Comparison of ENCODE assay signal across 10 cellular contexts in genomic region chr6:39451831-39452230, GRCh38.
A peak's percentile ranks its signal among the peaks of the same experiment; 100 is the strongest.
DNase-seq lines count a peak whose midpoint lies in the region; ATAC-seq, FAIRE-seq and TF ChIP-seq lines count a peak whose summit lies in the region.
"Had no signal": no experiment of that assay in that cellular context is flagged by ENCODE, and none has a peak within 500 bp of the region (broad histone marks: within the 10 kb centered on the region; RNA-seq: fewer than 3 reads in every experiment).

No MANE protein-coding gene starts in this region.

- H3K4me2 ChIP-seq in astrocyte (ENCODE audit: low read length) = peak overlapping the region; percentile 27
- H3K4me2 ChIP-seq in HepG2 (ENCODE audit: low read depth, low read length) = no peak overlapping the region

- H3K27ac Mint-ChIP-seq in astrocyte (ENCODE audit: unreplicated experiment) = no peak overlapping the region

- TF ChIP-seq RAD21 in HepG2 (CRISPR knock-in tag; IDR thresholded peaks at IDR 0.05) = no peak

- H3K4me1 ChIP-seq in astrocyte (ENCODE audit: insufficient read depth, low read length) (peaks cover 12% of the 10 kb centered on the region), HepG2 (ENCODE audit: insufficient read depth, low read length) (no peaks in the 10 kb centered on the region)

- TF ChIP-seq CTCF in astrocyte (IDR thresholded peaks at IDR 0.05; ENCODE audit: insufficient read depth, low read depth, low read length) = peak; percentile 41
- peak; percentile 14; the same call in 1 of the 2 replicates for TF ChIP-seq CTCF in HepG2 (CRISPR knock-in tag; IDR thresholded peaks at IDR 0.05)

- H3K36me3 ChIP-seq in H7 (replicated peaks; ENCODE audit: control insufficient read depth, insufficient read depth, low read length) = no peaks in the 10 kb centered on the region
- H3K36me3 ChIP-seq in astrocyte (ENCODE audit: insufficient read depth, low read length) = no peaks in the 10 kb centered on the region
- H3K36me3 ChIP-seq in HepG2 (replicated peaks in 1 of 2; ENCODE audit: control insufficient read depth in 1 of 2, insufficient read depth in 2 of 2, low read length in 2 of 2) = no peaks in the 10 kb centered on the region

- peaks cover 18% of the 10 kb centered on the region for H3K4me1 Mint-ChIP-seq in astrocyte (ENCODE audit: low read depth, unreplicated experiment)

- H3K9me3 Mint-ChIP-seq in astrocyte (ENCODE audit: unreplicated experiment) = peaks cover 4% of the 10 kb centered on the region

- H3K9ac ChIP-seq in astrocyte (ENCODE audit: low read length) (no peak overlapping the region), HepG2 (ENCODE audit: insufficient read depth, low read depth, low read length) (no peak overlapping the region)

- no peaks in the 10 kb centered on the region for H4K20me1 ChIP-seq in astrocyte (ENCODE audit: insufficient read depth, low read length)
- no peaks in the 10 kb centered on the region for H4K20me1 ChIP-seq in HepG2 (ENCODE audit: insufficient read depth, low read length)

- H3K79me2 ChIP-seq in astrocyte (ENCODE audit: insufficient read depth, low read length) (no peaks in the 10 kb centered on the region), HepG2 (ENCODE audit: insufficient read depth, low read length) (no peaks in the 10 kb centered on the region)

- H3K27me3 Mint-ChIP-seq in astrocyte (ENCODE audit: low read depth, unreplicated experiment) = peaks cover 6% of the 10 kb centered on the region

- no TSS peak for BruUV-seq in HepG2 (replicated peaks; lab: Mats Ljungman, UMichigan)

- 0% methylated on average over 2 of the region's 2 CpGs for WGBS in HepG2 (ENCODE audit: low lambda C conversion rate)

- no peak overlapping the region for H3K4me3 Mint-ChIP-seq in astrocyte (ENCODE audit: unreplicated experiment)

- H2AFZ ChIP-seq in astrocyte (ENCODE audit: low read depth, low read length) (no peak overlapping the region), HepG2 (ENCODE audit: low read length) (no peak overlapping the region)

- H3K27ac ChIP-seq in astrocyte (ENCODE audit: low read depth, low read length) (no peak overlapping the region), HepG2 (ENCODE audit: extremely low read length, insufficient read depth, low read length) (no peak overlapping the region)
- H3K27ac ChIP-seq: coronary artery had no signal

- intact Hi-C loops in HepG2 (cut with micrococcal nuclease; ENCODE audit: unreplicated experiment) = no loop called here

- no peak for TF ChIP-seq POLR2A in HepG2 (IDR thresholded peaks at IDR 0.05; ENCODE audit: insufficient read depth in 1 of 2, low read depth in 2 of 2, low read length in 2 of 2)

- in situ Hi-C loops in HepG2 (cut with HindIII; ENCODE audit: extremely low pct_ligation_motif_present, low pct_unique_long_range_greater_than_20kb) = no loop called here

- H3K36me3 Mint-ChIP-seq in astrocyte (ENCODE audit: low read depth, unreplicated experiment) = peaks cover 2% of the 10 kb centered on the region

- DNase-seq in Daoy (ENCODE audit: low read depth) (peak; percentile 62), H7 (peak; percentile 48), astrocyte (ENCODE audit: low read depth) (no peak), HepG2 (ENCODE audit: low spot score) (no peak), hypothalamus (lab: John Stamatoyannopoulos, UW) (no peak), RKO (ENCODE audit: low spot score) (no peak), HEK293T (ENCODE audit: extremely low spot score) (no peak), NCI-H2227 treated with DMSO at 0.1 percent for 48 hours (lab: John Stamatoyannopoulos, UW) (no peak)
- DNase-seq: kidney had no signal

- POLR2A ChIA-PET in HepG2 (lab: Yijun Ruan, JAX) = no interaction called here
- POLR2A ChIA-PET in HEK293T (lab: Yijun Ruan, JAX) = no interaction called here

- H3K27me3 ChIP-seq in H7 (ENCODE audit: control insufficient read depth, insufficient read depth, low read length) = no peaks in the 10 kb centered on the region
- no peaks in the 10 kb centered on the region for H3K27me3 ChIP-seq in astrocyte (ENCODE audit: insufficient read depth, low read length)
- H3K27me3 ChIP-seq in HepG2 (ENCODE audit: control insufficient read depth in 1 of 2, insufficient read depth in 2 of 2, low read length in 2 of 2) = no peaks in the 10 kb centered on the region

- ATAC-seq in HepG2 = no peak

- no peaks in the 10 kb centered on the region for H3K9me3 ChIP-seq in astrocyte (ENCODE audit: insufficient read depth, low read depth, low read length)
- peaks cover 19% of the 10 kb centered on the region for H3K9me3 ChIP-seq in HepG2 (ENCODE audit: low read length)

- H3K4me3 ChIP-seq in H7 (ENCODE audit: insufficient read depth, low read depth, low read length) (no peak overlapping the region), astrocyte (ENCODE audit: insufficient read depth, low read depth, low read length) (no peak overlapping the region), HepG2 (replicated peaks in 1 of 3; ENCODE audit: insufficient read depth in 1 of 3, low read depth in 2 of 3, low read length in 3 of 3) (no peak overlapping the region)
- H3K4me3 ChIP-seq: coronary artery had no signal

- CTCF ChIA-PET in HepG2 (lab: Yijun Ruan, JAX; ENCODE audit: low intra/inter-chr PET ratio, low total read pairs) = no interaction called here
- CTCF ChIA-PET in HEK293T (lab: Yijun Ruan, JAX) = no interaction called here

- TF ChIP-seq EP300 in HepG2 (IDR thresholded peaks at IDR 0.05; ENCODE audit: low read depth in 2 of 2, low read length in 2 of 2) (no peak), HepG2 (CRISPR knock-in tag; IDR thresholded peaks at IDR 0.05; ENCODE audit: borderline replicate concordance) (no peak)

- FAIRE-seq in astrocyte (lab: Jason Lieb, UNC) (no peak), HepG2 (lab: Jason Lieb, UNC) (no peak)
- FAIRE-seq: kidney had no signal

TF ChIP-seq in HepG2, 621 proteins besides CTCF, POLR2A, EP300 and RAD21:
- TF ChIP-seq ZNF629 (CRISPR knock-in tag; conservative IDR thresholded peaks at IDR 0.05) (peak; percentile 70), ASH2L (IDR thresholded peaks at IDR 0.05; ENCODE audit: insufficient read length, low read depth, low read length) (no peak), STAG1 (CRISPR knock-in tag; IDR thresholded peaks at IDR 0.05) (peak; percentile 16; the same call in 1 of the 2 replicates)
TF ChIP-seq in HepG2: peak in this region for 2.

TF ChIP-seq in HEK293T, 16 proteins besides CTCF, POLR2A, EP300 and RAD21:
- TF ChIP-seq FOXA1 (IDR thresholded peaks at IDR 0.05) (no peak), ARNT (IDR thresholded peaks at IDR 0.05) (no peak), FOXM1 (IDR thresholded peaks at IDR 0.05; ENCODE audit: borderline replicate concordance) (no peak), CTBP1 (IDR thresholded peaks at IDR 0.05; ENCODE audit: borderline replicate concordance) (no peak), NFRKB (IDR thresholded peaks at IDR 0.05) (no peak), L3MBTL2 (conservative IDR thresholded peaks at IDR 0.05) (no peak), TARDBP (IDR thresholded peaks at IDR 0.05) (no peak)

Comparison
In these comparisons a context has a peak if more than half of its experiments do, and no peak if none do; other contexts are left out.
1. DNase-seq: peak in Daoy (single experiment) and H7 (single experiment); none in astrocyte (single experiment), HepG2 (single experiment), hypothalamus (0 of 51), RKO (single experiment), HEK293T (single experiment) and NCI-H2227 treated with DMSO at 0.1 percent for 48 hours (single experiment).